1 cellular context compared by ENCODE assay signal in genomic region chr6:136792066-136792944, GRCh38.
TF ChIP-seq lines count a peak whose summit lies in the region.

MAP3K5 (minus strand) TSS chr6:136792477; CDS start chr6:136792157, 320 bp downstream.

TF ChIP-seq in HepG2, 621 proteins besides CTCF, POLR2A, EP300 and RAD21 (continued from another document and continues in another):
- TF ChIP-seq, protein P1, sequence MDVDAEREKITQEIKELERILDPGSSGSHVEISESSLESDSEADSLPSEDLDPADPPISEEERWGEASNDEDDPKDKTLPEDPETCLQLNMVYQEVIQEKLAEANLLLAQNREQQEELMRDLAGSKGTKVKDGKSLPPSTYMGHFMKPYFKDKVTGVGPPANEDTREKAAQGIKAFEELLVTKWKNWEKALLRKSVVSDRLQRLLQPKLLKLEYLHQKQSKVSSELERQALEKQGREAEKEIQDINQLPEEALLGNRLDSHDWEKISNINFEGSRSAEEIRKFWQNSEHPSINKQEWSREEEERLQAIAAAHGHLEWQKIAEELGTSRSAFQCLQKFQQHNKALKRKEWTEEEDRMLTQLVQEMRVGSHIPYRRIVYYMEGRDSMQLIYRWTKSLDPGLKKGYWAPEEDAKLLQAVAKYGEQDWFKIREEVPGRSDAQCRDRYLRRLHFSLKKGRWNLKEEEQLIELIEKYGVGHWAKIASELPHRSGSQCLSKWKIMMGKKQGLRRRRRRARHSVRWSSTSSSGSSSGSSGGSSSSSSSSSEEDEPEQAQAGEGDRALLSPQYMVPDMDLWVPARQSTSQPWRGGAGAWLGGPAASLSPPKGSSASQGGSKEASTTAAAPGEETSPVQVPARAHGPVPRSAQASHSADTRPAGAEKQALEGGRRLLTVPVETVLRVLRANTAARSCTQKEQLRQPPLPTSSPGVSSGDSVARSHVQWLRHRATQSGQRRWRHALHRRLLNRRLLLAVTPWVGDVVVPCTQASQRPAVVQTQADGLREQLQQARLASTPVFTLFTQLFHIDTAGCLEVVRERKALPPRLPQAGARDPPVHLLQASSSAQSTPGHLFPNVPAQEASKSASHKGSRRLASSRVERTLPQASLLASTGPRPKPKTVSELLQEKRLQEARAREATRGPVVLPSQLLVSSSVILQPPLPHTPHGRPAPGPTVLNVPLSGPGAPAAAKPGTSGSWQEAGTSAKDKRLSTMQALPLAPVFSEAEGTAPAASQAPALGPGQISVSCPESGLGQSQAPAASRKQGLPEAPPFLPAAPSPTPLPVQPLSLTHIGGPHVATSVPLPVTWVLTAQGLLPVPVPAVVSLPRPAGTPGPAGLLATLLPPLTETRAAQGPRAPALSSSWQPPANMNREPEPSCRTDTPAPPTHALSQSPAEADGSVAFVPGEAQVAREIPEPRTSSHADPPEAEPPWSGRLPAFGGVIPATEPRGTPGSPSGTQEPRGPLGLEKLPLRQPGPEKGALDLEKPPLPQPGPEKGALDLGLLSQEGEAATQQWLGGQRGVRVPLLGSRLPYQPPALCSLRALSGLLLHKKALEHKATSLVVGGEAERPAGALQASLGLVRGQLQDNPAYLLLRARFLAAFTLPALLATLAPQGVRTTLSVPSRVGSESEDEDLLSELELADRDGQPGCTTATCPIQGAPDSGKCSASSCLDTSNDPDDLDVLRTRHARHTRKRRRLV (CRISPR knock-in tag; IDR thresholded peaks at IDR 0.05) = no peak
- TF ChIP-seq RBAK (CRISPR knock-in tag; IDR thresholded peaks at IDR 0.05) (no peak), ARNTL (CRISPR knock-in tag; IDR thresholded peaks at IDR 0.05) (no peak), ZNF468 (CRISPR knock-in tag; IDR thresholded peaks at IDR 0.05) (no peak), ZNF160 (CRISPR knock-in tag; IDR thresholded peaks at IDR 0.05) (no peak), ZNF564 (CRISPR knock-in tag; IDR thresholded peaks at IDR 0.05) (no peak), ZNF414 (CRISPR knock-in tag; IDR thresholded peaks at IDR 0.05) (no peak), KIAA2018 (CRISPR knock-in tag; IDR thresholded peaks at IDR 0.05; ENCODE audit: borderline replicate concordance) (no peak), JUND (CRISPR knock-in tag; IDR thresholded peaks at IDR 0.05) (no peak), PCBP1 (IDR thresholded peaks at IDR 0.05; ENCODE audit: borderline replicate concordance, low read depth, low read length) (no peak), PAF1 (CRISPR knock-in tag; IDR thresholded peaks at IDR 0.05) (no peak), ERF (CRISPR knock-in tag; IDR thresholded peaks at IDR 0.05) (0 out of 2 replicates have a peak, but pooled peaks have one; percentile 59), ZSCAN22 (CRISPR knock-in tag; IDR thresholded peaks at IDR 0.05) (no peak), SAFB2 (CRISPR knock-in tag; IDR thresholded peaks at IDR 0.05; ENCODE audit: borderline replicate concordance, low read depth) (no peak), ZBTB40 (IDR thresholded peaks at IDR 0.05) (no peak), ZBTB40 (CRISPR knock-in tag; IDR thresholded peaks at IDR 0.05) (no peak), MAF1 (CRISPR knock-in tag; IDR thresholded peaks at IDR 0.05; ENCODE audit: borderline replicate concordance) (no peak), KLF6 (CRISPR knock-in tag; IDR thresholded peaks at IDR 0.05) (no peak), ZBTB21 (CRISPR knock-in tag; IDR thresholded peaks at IDR 0.05) (no peak), ZSCAN31 (CRISPR knock-in tag; IDR thresholded peaks at IDR 0.05; ENCODE audit: low read depth) (0 out of 2 replicates have a peak, but pooled peaks have one; percentile 13), IKZF4 (CRISPR knock-in tag; IDR thresholded peaks at IDR 0.05; ENCODE audit: borderline replicate concordance, low read depth, not compliant biosample characterization) (no peak), HCFC1 (IDR thresholded peaks at IDR 0.05; ENCODE audit: low read depth, low read length) (no peak)
- TF ChIP-seq, protein P2, sequence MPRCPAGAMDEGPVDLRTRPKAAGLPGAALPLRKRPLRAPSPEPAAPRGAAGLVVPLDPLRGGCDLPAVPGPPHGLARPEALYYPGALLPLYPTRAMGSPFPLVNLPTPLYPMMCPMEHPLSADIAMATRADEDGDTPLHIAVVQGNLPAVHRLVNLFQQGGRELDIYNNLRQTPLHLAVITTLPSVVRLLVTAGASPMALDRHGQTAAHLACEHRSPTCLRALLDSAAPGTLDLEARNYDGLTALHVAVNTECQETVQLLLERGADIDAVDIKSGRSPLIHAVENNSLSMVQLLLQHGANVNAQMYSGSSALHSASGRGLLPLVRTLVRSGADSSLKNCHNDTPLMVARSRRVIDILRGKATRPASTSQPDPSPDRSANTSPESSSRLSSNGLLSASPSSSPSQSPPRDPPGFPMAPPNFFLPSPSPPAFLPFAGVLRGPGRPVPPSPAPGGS (CRISPR knock-in tag; IDR thresholded peaks at IDR 0.05) = 0 out of 2 replicates have a peak, but pooled peaks have one; percentile 67
- TF ChIP-seq, protein P3, sequence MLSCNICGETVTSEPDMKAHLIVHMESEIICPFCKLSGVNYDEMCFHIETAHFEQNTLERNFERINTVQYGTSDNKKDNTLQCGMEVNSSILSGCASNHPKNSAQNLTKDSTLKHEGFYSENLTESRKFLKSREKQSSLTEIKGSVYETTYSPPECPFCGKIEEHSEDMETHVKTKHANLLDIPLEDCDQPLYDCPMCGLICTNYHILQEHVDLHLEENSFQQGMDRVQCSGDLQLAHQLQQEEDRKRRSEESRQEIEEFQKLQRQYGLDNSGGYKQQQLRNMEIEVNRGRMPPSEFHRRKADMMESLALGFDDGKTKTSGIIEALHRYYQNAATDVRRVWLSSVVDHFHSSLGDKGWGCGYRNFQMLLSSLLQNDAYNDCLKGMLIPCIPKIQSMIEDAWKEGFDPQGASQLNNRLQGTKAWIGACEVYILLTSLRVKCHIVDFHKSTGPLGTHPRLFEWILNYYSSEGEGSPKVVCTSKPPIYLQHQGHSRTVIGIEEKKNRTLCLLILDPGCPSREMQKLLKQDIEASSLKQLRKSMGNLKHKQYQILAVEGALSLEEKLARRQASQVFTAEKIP (CRISPR knock-in tag; IDR thresholded peaks at IDR 0.05; ENCODE audit: borderline replicate concordance) = no peak
- TF ChIP-seq, protein P4, sequence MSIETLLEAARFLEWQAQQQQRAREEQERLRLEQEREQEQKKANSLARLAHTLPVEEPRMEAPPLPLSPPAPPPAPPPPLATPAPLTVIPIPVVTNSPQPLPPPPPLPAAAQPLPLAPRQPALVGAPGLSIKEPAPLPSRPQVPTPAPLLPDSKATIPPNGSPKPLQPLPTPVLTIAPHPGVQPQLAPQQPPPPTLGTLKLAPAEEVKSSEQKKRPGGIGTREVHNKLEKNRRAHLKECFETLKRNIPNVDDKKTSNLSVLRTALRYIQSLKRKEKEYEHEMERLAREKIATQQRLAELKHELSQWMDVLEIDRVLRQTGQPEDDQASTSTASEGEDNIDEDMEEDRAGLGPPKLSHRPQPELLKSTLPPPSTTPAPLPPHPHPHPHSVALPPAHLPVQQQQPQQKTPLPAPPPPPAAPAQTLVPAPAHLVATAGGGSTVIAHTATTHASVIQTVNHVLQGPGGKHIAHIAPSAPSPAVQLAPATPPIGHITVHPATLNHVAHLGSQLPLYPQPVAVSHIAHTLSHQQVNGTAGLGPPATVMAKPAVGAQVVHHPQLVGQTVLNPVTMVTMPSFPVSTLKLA (IDR thresholded peaks at IDR 0.05) = no peak
